ENCODE assay signal across 18 cellular contexts in the genomic region with DNA sequence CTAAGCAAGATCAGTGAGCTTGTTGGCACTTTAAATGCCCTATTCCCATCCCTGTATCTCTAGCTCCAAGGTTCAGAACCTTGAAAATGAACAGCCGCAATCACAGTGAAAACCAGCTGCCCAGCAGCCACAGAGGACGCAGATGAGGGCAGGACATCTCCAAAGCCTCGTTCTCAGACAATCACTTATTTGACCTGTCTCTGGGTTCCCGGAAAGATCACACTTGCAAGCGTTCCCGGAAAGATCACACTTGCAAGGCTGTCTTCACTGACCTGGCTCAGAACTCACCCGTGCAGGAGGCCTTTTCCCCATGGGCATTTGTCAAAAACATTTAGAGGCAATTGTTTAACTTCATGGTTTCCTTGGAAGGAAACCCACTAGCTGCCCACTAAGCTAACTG. TPM values are rescaled to one million over a fixed set of nuclear protein-coding genes. Genes with fewer than 3 reads are reported as not detected.
DNase-seq lines count a peak whose midpoint lies in the region; ATAC-seq and TF ChIP-seq lines count a peak whose summit lies in the region.
"Had no signal": no experiment of that assay in that cellular context is flagged by ENCODE, and none has a peak within 500 bp of the region (broad histone marks: within the 10 kb centered on the region; RNA-seq: fewer than 3 reads in every experiment).

No MANE protein-coding gene starts in this region.

- TF ChIP-seq POLR2A in Peyer's patch (IDR thresholded peaks at IDR 0.05) (no peak), esophagus muscularis mucosa (IDR thresholded peaks at IDR 0.05; ENCODE audit: low read depth) (no peak)

- TF ChIP-seq CTCF in Peyer's patch (IDR thresholded peaks at IDR 0.05) (no peak), esophagus muscularis mucosa (IDR thresholded peaks at IDR 0.05) (no peak)

- no peak overlapping the region for H3K27ac ChIP-seq in Peyer's patch
- H3K27ac ChIP-seq in esophagus muscularis mucosa (replicated peaks in 1 of 4): no peak overlapping the region

- intact Hi-C loops in esophagus muscularis mucosa (cut with DNase I): no loop called here

- H3K27me3 ChIP-seq in Peyer's patch (no peaks in the 10 kb centered on the region), esophagus muscularis mucosa (no peaks in the 10 kb centered on the region)
- H3K27me3 ChIP-seq: BE2C had no signal

- H3K4me3 ChIP-seq in Peyer's patch: no peak overlapping the region
- no peak overlapping the region for H3K4me3 ChIP-seq in esophagus muscularis mucosa
- H3K4me3 ChIP-seq: GM12878, HAP-1 had no signal

- peak; percentile 20 for DNase-seq in activated CD8-positive, alpha-beta memory T cell treated with anti-CD3 and anti-CD28 coated beads, Interleukin-2, amount 50 U/mL, for 48 hours
- no peak for DNase-seq in activated CD8-positive, alpha-beta memory T cell treated with anti-CD3 and anti-CD28 coated beads for 24 hours
- DNase-seq in Peyer's patch (peak in 2 of 3 donors; percentile 3 to 15), esophagus muscularis mucosa (ENCODE audit: extremely low spot score) (peak; percentile 88), medulla oblongata (ENCODE audit: extremely low spot score) (no peak)
- peak; percentile 9 for DNase-seq in stimulated activated CD8-positive, alpha-beta memory T cell treated with anti-CD3 and anti-CD28 coated beads, Interleukin-4, amount 100 ng/mL, for 48 hours
- DNase-seq: BE2C; C1 segment of cervical spinal cord; CD4-positive, CD25-positive, alpha-beta regulatory T cell; CD8-positive, alpha-beta memory T cell; COR-L47; DMS 273 treated with DMSO at 0.1 percent for 48 hours; DMS53; DND-41; EL had no signal

- H3K4me1 ChIP-seq in Peyer's patch: no peaks in the 10 kb centered on the region
- no peaks in the 10 kb centered on the region for H3K4me1 ChIP-seq in esophagus muscularis mucosa
- H3K4me1 ChIP-seq: BE2C, HAP-1 had no signal

- no peak for ATAC-seq in HG03457 (IDR thresholded peaks at IDR 0.05; ENCODE audit: unreplicated experiment)
- ATAC-seq: GM12878 had no signal

- 90% methylated on average over 7 of the region's 7 CpGs for WGBS in esophagus muscularis mucosa

- no peak for TF ChIP-seq EP300 in esophagus muscularis mucosa (IDR thresholded peaks at IDR 0.05)

- H3K9me3 ChIP-seq in Peyer's patch (no peaks in the 10 kb centered on the region), esophagus muscularis mucosa (peaks cover 0 to 5% (median 0%) of the 10 kb centered on the region in 4 donors)
- H3K9me3 ChIP-seq: BE2C, HAP-1 had no signal

- H3K36me3 ChIP-seq in Peyer's patch (peaks cover 0 to 90% (median 0%) of the 10 kb centered on the region in 3 donors), esophagus muscularis mucosa (peaks cover 22 to 100% (median 98%) of the 10 kb centered on the region in 4 donors)

RNA-seq across cellular contexts. Expression of a gene that starts 25.7 kb away (rescaled TPM):
- total RNA-seq in Peyer's patch (10 to 100 TPM in 2 of 4 donors, 1 to 10 TPM in 2; 6.3 to 15.7 (median 10.1) TPM), esophagus muscularis mucosa (1 to 10 TPM; 5.0 to 8.4 (median 6.1) TPM)

Comparison
In these comparisons a context has a peak if more than half of its experiments do, and no peak if none do; other contexts are left out.
1. DNase-seq: peak in activated CD8-positive, alpha-beta memory T cell treated with anti-CD3 and anti-CD28 coated beads, Interleukin-2, amount 50 U/mL, for 48 hours (single experiment), Peyer's patch (2 of 3), esophagus muscularis mucosa (single experiment) and stimulated activated CD8-positive, alpha-beta memory T cell treated with anti-CD3 and anti-CD28 coated beads, Interleukin-4, amount 100 ng/mL, for 48 hours (single experiment); none in activated CD8-positive, alpha-beta memory T cell treated with anti-CD3 and anti-CD28 coated beads for 24 hours (single experiment) and medulla oblongata (single experiment).